Comparison of ENCODE assay signal across 9 cellular contexts in the genomic region with DNA sequence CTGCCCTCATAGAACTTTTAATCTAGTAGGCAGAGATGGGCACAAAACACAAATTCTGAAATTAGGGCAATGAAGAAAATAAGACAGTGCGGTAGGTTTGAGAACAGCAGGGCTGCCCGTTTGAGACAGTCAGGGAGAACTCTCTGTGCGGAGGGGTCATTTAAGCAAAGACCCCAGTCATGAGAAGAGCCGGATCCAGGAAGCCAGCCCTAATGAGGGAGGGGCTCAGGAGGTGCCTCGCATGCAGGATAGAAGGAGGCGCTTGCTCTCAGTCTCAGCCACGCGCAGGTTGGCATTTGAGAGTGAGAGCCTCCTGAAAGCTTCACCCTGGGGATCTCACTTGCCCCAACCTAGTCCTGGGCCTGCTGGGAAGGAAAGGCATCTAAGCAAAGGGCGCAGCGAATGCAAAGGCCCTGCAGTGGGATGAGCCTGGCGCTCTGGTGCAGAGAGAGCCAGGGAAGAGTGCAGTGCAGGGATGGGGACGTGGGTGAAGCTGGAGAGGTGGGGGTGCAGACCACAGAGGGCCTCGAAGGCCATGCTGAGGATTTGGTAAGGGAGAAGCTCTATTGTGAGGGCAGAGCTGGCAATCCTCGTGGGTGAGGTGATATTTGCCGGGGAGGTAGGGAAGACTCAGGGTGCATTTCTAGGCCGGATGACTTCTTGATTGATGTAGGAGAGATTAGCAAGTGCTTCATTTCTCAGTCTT.
A peak's percentile ranks its signal among the peaks of the same experiment; 100 is the strongest.
DNase-seq lines count a peak whose midpoint lies in the region; ATAC-seq, FAIRE-seq and TF ChIP-seq lines count a peak whose summit lies in the region.
"Had no signal": no experiment of that assay in that cellular context is flagged by ENCODE, and none has a peak within 500 bp of the region (broad histone marks: within the 10 kb centered on the region; RNA-seq: fewer than 3 reads in every experiment).

No MANE protein-coding gene starts in this region.

- H3K36me3 ChIP-seq in heart right ventricle = no peaks in the 10 kb centered on the region
- no peaks in the 10 kb centered on the region for H3K36me3 ChIP-seq in colonic mucosa
- H3K36me3 ChIP-seq in transverse colon = no peaks in the 10 kb centered on the region

- peak overlapping the region in 2 of 3 experiments; percentile 54 to 85 for H3K27ac Mint-ChIP-seq in nephron

- FAIRE-seq in RCC 7860 (lab: Jason Lieb, UNC) = no peak

- intact Hi-C loops in heart right ventricle (cut with DNase I) (loop anchor here in 6 of 10 donors (2.0 to 10.0 kb wide), 8 partner anchors 33 to 189 kb away; a partner anchor contains a TSS), Right ventricle myocardium inferior (cut with DNase I) (loop anchor here (2.0 to 5.0 kb wide), 3 partner anchors 33 to 82 kb away; no protein-coding TSS in a partner anchor), colonic mucosa (cut with DNase I) (no loop called here), transverse colon (cut with DNase I; ENCODE audit: low total_unique reads) (no loop called here)

- TF ChIP-seq CTCF in heart right ventricle (IDR thresholded peaks at IDR 0.05) (no peak), colonic mucosa (IDR thresholded peaks at IDR 0.05) (no peak), nephron (IDR thresholded peaks at IDR 0.05; ENCODE audit: unreplicated experiment in 3 of 3) (no peak), transverse colon (IDR thresholded peaks at IDR 0.05) (no peak)

- H3K9me3 ChIP-seq in heart right ventricle (no peaks in the 10 kb centered on the region), colonic mucosa (no peaks in the 10 kb centered on the region), transverse colon (no peaks in the 10 kb centered on the region)

- H3K9me3 Mint-ChIP-seq in nephron = no peaks in the 10 kb centered on the region

- no peak for DNase-seq in heart right ventricle
- no peak for DNase-seq in Right ventricle myocardium inferior (ENCODE audit: missing footprints)
- no peak for DNase-seq in colonic mucosa
- DNase-seq in transverse colon = no peak
- DNase-seq in RCC 7860 (ENCODE audit: low spot score) = no peak
- DNase-seq: NCI-H2107 had no signal

- H3K27ac ChIP-seq in heart right ventricle = peak overlapping the region; percentile 57 to 86 (median 81)
- peak overlapping the region; percentile 59 for H3K27ac ChIP-seq in colonic mucosa
- peak overlapping the region; percentile 82 to 89 (median 84) for H3K27ac ChIP-seq in transverse colon

- H3K4me1 Mint-ChIP-seq in nephron = peaks cover 57% of the 10 kb centered on the region

- H3K4me1 ChIP-seq in heart right ventricle = peaks cover 10 to 66% (median 24%) of the 10 kb centered on the region in 9 donors
- H3K4me1 ChIP-seq in colonic mucosa = no peaks in the 10 kb centered on the region
- peaks cover 31 to 67% (median 53%) of the 10 kb centered on the region in 4 donors for H3K4me1 ChIP-seq in transverse colon

- H3K27me3 Mint-ChIP-seq in nephron (ENCODE audit: low read depth) = peaks cover 34% of the 10 kb centered on the region

- no peaks in the 10 kb centered on the region for H3K36me3 Mint-ChIP-seq in nephron (ENCODE audit: low read depth)

- ATAC-seq in heart right ventricle = peak in 2 of 8 donors; percentile 2 to 6
- no peak for ATAC-seq in Right ventricle myocardium inferior
- no peak for ATAC-seq in GM21528 (IDR thresholded peaks at IDR 0.05; ENCODE audit: low FRiP score, unreplicated experiment)
- no peak for ATAC-seq in GM19351 (IDR thresholded peaks at IDR 0.05; ENCODE audit: unreplicated experiment)

- in situ Hi-C loops in transverse colon (cut with MboI; ENCODE audit: low pct_ligation_motif_present in 1 of 4, low pct_unique_long_range_greater_than_20kb in 1 of 4, low sequenced_read_pairs in 3 of 4) = no loop called here

- TF ChIP-seq EP300 in transverse colon (IDR thresholded peaks at IDR 0.05; ENCODE audit: low read depth) = no peak

- no peak overlapping the region for H3K4me3 Mint-ChIP-seq in nephron

- H3K4me3 ChIP-seq in heart right ventricle (no peak overlapping the region), colonic mucosa (no peak overlapping the region), transverse colon (no peak overlapping the region)

- no peak for TF ChIP-seq POLR2A in transverse colon (IDR thresholded peaks at IDR 0.05)

- H3K9ac ChIP-seq in colonic mucosa (ENCODE audit: low read depth in 2 of 2, low read length in 2 of 2) = peak overlapping the region; percentile 33 to 85

- H3K27me3 ChIP-seq in heart right ventricle = no peaks in the 10 kb centered on the region
- no peaks in the 10 kb centered on the region for H3K27me3 ChIP-seq in colonic mucosa
- no peaks in the 10 kb centered on the region for H3K27me3 ChIP-seq in transverse colon

- WGBS in heart right ventricle, 2 donors = 87 to 90% methylated on average over 16 of the region's 16 CpGs
- WGBS in transverse colon (ENCODE audit: low coverage in 1 of 2), 2 donors = 72 to 81% methylated on average over 5 to 16 of the region's 16 CpGs

Comparison
In these comparisons a context has a peak if more than half of its experiments do, and no peak if none do; other contexts are left out.
1. intact Hi-C loops: an anchor here in heart right ventricle (2.0 to 10.0 kb wide) and Right ventricle myocardium inferior (2.0 to 5.0 kb wide); none called in colonic mucosa and transverse colon.